In the genomic region with DNA sequence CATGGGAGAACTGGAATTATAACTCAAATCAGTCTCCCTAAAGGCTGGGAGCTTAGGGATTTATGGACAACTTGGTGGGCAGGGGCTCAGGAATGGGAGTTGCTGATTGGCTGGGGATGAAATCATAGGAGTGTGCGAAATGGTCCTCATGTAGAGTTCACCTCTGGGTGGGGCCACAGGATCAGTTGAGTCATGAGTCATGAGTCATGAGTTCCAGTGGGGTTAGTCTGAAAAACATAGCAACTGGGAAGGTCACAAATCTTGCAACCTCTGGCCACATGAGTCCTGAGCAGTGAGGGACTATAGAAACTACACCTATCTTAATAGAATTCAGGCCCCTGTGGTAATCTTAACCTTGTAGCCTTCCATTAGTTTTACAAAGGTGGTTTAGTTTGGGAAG, we compare ENCODE assay signal across 15 cellular contexts.
DNase-seq lines count a peak whose midpoint lies in the region; ATAC-seq lines count a peak whose summit lies in the region.
"Had no signal": no experiment of that assay in that cellular context is flagged by ENCODE, and none has a peak within 500 bp of the region (broad histone marks: within the 10 kb centered on the region; RNA-seq: fewer than 3 reads in every experiment).

No MANE protein-coding gene starts in this region.

- H3K4me2 ChIP-seq in Karpas-422 (ENCODE audit: low read depth, low read length, poor library complexity, severe bottlenecking) = no peak overlapping the region

- H3K79me2 ChIP-seq in Karpas-422 (ENCODE audit: low read length) = no peaks in the 10 kb centered on the region

- no peak overlapping the region for H3K9ac ChIP-seq in Karpas-422 (ENCODE audit: low read length)

- no peak overlapping the region for H3K27ac ChIP-seq in Karpas-422 (ENCODE audit: low read length)
- H3K27ac ChIP-seq: right lobe of liver had no signal

- ATAC-seq in activated CD4-positive, CD25-positive, alpha-beta regulatory T cell treated with anti-CD3 and anti-CD28 coated beads, Interleukin-2, amount 50 U/mL, for 24 hours = no peak
- ATAC-seq: left lobe of liver; naive thymus-derived CD8-positive, alpha-beta T cell had no signal

- no peaks in the 10 kb centered on the region for H4K20me1 ChIP-seq in Karpas-422 (ENCODE audit: insufficient read depth, low read depth, low read length)

- DNase-seq in AG20443 (ENCODE audit: low spot score) (peak; percentile 21), HT1080 (ENCODE audit: low read depth) (peak; percentile 73), T1000 (lab: John Stamatoyannopoulos, UW) (peak; percentile 17), fibroblast of the conjunctiva (ENCODE audit: low read depth) (peak; percentile 42), Karpas-422 (no peak), activated gamma-delta T cell (lab: John Stamatoyannopoulos, UW) (no peak), NCI-H526 (lab: John Stamatoyannopoulos, UW) (no peak)
- DNase-seq: activated naive CD8-positive, alpha-beta T cell treated with anti-CD3 and anti-CD28 coated beads, Interleukin-2, amount 10 ng/mL, durations not matched to agents 7 days and 5 days; CD4-positive, CD25-positive, alpha-beta regulatory T cell; naive thymus-derived CD8-positive, alpha-beta T cell; NCI-H2171 treated with DMSO at 0.1 percent for 48 hours; right lobe of liver; T-helper 9 cell had no signal

- no peaks in the 10 kb centered on the region for H3K27me3 ChIP-seq in Karpas-422 (ENCODE audit: low read length)
- H3K27me3 ChIP-seq: right lobe of liver had no signal

- H3K9me2 ChIP-seq in Karpas-422 (replicated peaks; ENCODE audit: insufficient read depth, low read length) = no peaks in the 10 kb centered on the region

- no peak overlapping the region for H3K4me3 ChIP-seq in Karpas-422 (ENCODE audit: low read length)
- H3K4me3 ChIP-seq: right lobe of liver had no signal

- H3K4me1 ChIP-seq in Karpas-422 (ENCODE audit: low read length) = no peaks in the 10 kb centered on the region
- H3K4me1 ChIP-seq: right lobe of liver had no signal

- H3K9me3 ChIP-seq in Karpas-422 (ENCODE audit: low read length) = no peaks in the 10 kb centered on the region
- H3K9me3 ChIP-seq: right lobe of liver had no signal

- no peaks in the 10 kb centered on the region for H3K36me3 ChIP-seq in Karpas-422 (ENCODE audit: insufficient read depth, low read length)
- H3K36me3 ChIP-seq: right lobe of liver had no signal

- no peak overlapping the region for H2AFZ ChIP-seq in Karpas-422 (ENCODE audit: low read length)

Comparison
In these comparisons a context has a peak if more than half of its experiments do, and no peak if none do; other contexts are left out.
1. DNase-seq: peak in AG20443 (single experiment), HT1080 (single experiment), T1000 (single experiment) and fibroblast of the conjunctiva (single experiment); none in Karpas-422 (single experiment), activated gamma-delta T cell (single experiment) and NCI-H526 (0 of 2).